In the genomic region with DNA sequence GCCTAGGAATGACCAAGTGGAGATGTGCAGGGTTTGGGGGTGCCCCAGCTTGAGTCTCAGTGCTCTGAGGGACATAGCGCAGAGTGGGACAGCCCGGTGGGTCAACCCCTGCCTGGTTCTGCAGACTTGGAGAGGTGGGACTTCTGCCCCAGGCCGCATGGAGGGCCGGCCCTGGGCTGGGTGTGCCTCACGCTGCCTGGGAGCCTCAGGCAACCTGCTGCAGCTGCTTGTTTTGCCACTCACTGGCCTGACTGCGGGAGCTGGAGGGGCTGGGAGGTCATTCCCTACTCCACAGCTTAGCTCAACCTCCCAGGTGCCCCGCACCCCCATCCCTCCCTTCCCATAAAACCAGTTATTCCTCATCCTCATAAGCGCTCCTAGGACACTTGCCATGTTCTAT, we compare ENCODE assay signal across 23 cellular contexts.
"Had no signal": no experiment of that assay in that cellular context is flagged by ENCODE, and none has a peak within 500 bp of the region (broad histone marks: within the 10 kb centered on the region; RNA-seq: fewer than 3 reads in every experiment).

No MANE protein-coding gene starts in this region.

- H3K9me3 ChIP-seq: lower lobe of right lung had no signal

- H3K36me3 ChIP-seq: brain microvascular endothelial cell had no signal

- H3K27ac ChIP-seq: brain microvascular endothelial cell, lower lobe of right lung, tibial nerve had no signal

- ATAC-seq: activated CD8-positive, alpha-beta T cell treated with anti-CD3 and anti-CD28 coated beads for 36 hours; lower lobe of right lung; natural killer cell treated with Interleukin-12 subunit alpha and Interleukin-12 subunit beta and Interleukin-15 and Interleukin-18, amount 100 ng/mL, for 72 hours; stimulated activated naive CD8-positive, alpha-beta T cell treated with anti-CD3 and anti-CD28 coated beads, Interleukin-15, Interleukin-2, amounts not matched to agents 100 U/mL and 50 U/mL, for 24 hours had no signal

- H3K4me3 ChIP-seq: lower lobe of right lung, tibial nerve had no signal

- H3K4me1 ChIP-seq: tibial nerve had no signal

- DNase-seq: activated CD4-positive, alpha-beta T cell treated with anti-CD3 and anti-CD28 coated beads for 48 hours; activated CD4-positive, CD25-positive, alpha-beta regulatory T cell; activated CD8-positive, alpha-beta T cell treated with anti-CD3 and anti-CD28 coated beads for 36 hours; activated naive CD4-positive, alpha-beta T cell treated with Interleukin-2 at 50 U/mL for 16 hours; activated T-cell treated with anti-CD3 and anti-CD28 coated beads, Interleukin-2, amount 50 U/mL, for 1 hour; brain microvascular endothelial cell; central memory CD4-positive, alpha-beta T cell; erythroblast; foreskin melanocyte; glutamatergic neuron; hippocampal formation; islet precursor cell; lower lobe of right lung; posterior cingulate gyrus; stimulated activated CD4-positive, alpha-beta T cell treated with anti-CD3 and anti-CD28 coated beads, Interleukin-12 subunit alpha, Interleukin-12 subunit beta, amount 100 ng/mL, for 4 hours; stimulated activated CD4-positive, alpha-beta T cell treated with anti-CD3 and anti-CD28 coated beads, Interleukin-1b, Interleukin-23, amount 100 ng/mL, for 48 hours; stimulated activated CD8-positive, alpha-beta memory T cell treated with anti-CD3 and anti-CD28 coated beads, Interleukin-4, amount 100 ng/mL, for 48 hours; stimulated activated naive CD8-positive, alpha-beta T cell treated with anti-CD3 and anti-CD28 coated beads, Interleukin-15, Interleukin-2, amounts not matched to agents 100 U/mL and 50 U/mL, for 24 hours; T-helper 9 cell had no signal

- FAIRE-seq: colon, endometrium had no signal

- H3K27me3 ChIP-seq: brain microvascular endothelial cell, tibial nerve had no signal
